2 cellular contexts compared by ENCODE assay signal in genomic region chr5:129904667-129905466, GRCh38.
TF ChIP-seq lines count a peak whose summit lies in the region.

No MANE protein-coding gene starts in this region.

TF ChIP-seq in HCT116, 20 proteins besides CTCF, POLR2A, EP300 and RAD21 (continued from another document):
- TF ChIP-seq, protein P1, sequence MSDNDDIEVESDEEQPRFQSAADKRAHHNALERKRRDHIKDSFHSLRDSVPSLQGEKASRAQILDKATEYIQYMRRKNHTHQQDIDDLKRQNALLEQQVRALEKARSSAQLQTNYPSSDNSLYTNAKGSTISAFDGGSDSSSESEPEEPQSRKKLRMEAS (IDR thresholded peaks at IDR 0.05): peak; percentile 78
- no peak for TF ChIP-seq YY1 (IDR thresholded peaks at IDR 0.05; ENCODE audit: extremely low read depth, insufficient replicate concordance, low read depth, low read length)

TF ChIP-seq in endothelial cell of umbilical vein, 7 proteins besides CTCF, POLR2A, EP300 and RAD21 (continued from another document):
- no peak for TF ChIP-seq JUN (IDR thresholded peaks at IDR 0.05; ENCODE audit: borderline replicate concordance, insufficient read depth, insufficient read length, low read depth)
- TF ChIP-seq, protein P1 (IDR thresholded peaks at IDR 0.05; ENCODE audit: insufficient read depth, insufficient read length): no peak
- TF ChIP-seq FOS (IDR thresholded peaks at IDR 0.05; ENCODE audit: borderline replicate concordance, insufficient read depth, low read length): no peak
